20 cellular contexts compared by ENCODE assay signal in the genomic region with DNA sequence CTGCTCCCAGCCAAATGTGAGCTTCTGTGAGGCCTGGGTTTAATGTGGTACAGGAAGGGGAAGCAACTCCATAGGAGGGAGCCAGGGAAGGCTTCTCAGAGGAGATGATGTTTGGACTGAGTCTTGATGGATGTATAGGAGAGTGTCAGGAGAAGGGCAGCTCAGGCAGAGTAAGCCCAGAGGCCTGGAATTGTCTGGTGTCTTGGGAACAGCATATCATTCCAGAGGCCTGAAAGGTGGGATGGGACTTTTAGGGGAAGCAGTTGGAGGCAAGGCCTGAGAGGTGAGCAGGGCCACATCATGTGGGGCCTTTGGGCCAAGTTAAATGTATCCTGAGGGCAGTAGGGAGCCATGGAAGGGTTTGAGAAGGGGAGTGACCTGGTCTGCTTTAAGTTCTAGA.
DNase-seq lines count a peak whose midpoint lies in the region; ATAC-seq, FAIRE-seq and TF ChIP-seq lines count a peak whose summit lies in the region.
"Had no signal": no experiment of that assay in that cellular context is flagged by ENCODE, and none has a peak within 500 bp of the region (broad histone marks: within the 10 kb centered on the region; RNA-seq: fewer than 3 reads in every experiment).

No MANE protein-coding gene starts in this region.

- no peak for ATAC-seq in activated CD8-positive, alpha-beta memory T cell treated with anti-CD3 and anti-CD28 coated beads, Interleukin-2, amount 10 ng/mL, durations not matched to agents 7 days and 5 days
- ATAC-seq in HG03025 (IDR thresholded peaks at IDR 0.05; ENCODE audit: low FRiP score, unreplicated experiment) (no peak), omental fat pad (ENCODE audit: low FRiP score) (no peak)
- ATAC-seq: Right ventricle myocardium inferior had no signal

- no peaks in the 10 kb centered on the region for H3K9me3 Mint-ChIP-seq in activated CD8-positive, alpha-beta memory T cell treated with anti-CD3 and anti-CD28 coated beads, Interleukin-2, amount 10 ng/mL, durations not matched to agents 7 days and 5 days (ENCODE audit: low read depth)
- H3K9me3 Mint-ChIP-seq in osteocyte (ENCODE audit: unreplicated experiment): no peaks in the 10 kb centered on the region

- H3K27ac Mint-ChIP-seq in activated CD8-positive, alpha-beta memory T cell treated with anti-CD3 and anti-CD28 coated beads, Interleukin-2, amount 10 ng/mL, durations not matched to agents 7 days and 5 days: no peak overlapping the region
- no peak overlapping the region for H3K27ac Mint-ChIP-seq in osteocyte (ENCODE audit: unreplicated experiment)

- no peaks in the 10 kb centered on the region for H3K36me3 Mint-ChIP-seq in activated CD8-positive, alpha-beta memory T cell treated with anti-CD3 and anti-CD28 coated beads, Interleukin-2, amount 10 ng/mL, durations not matched to agents 7 days and 5 days
- H3K36me3 Mint-ChIP-seq in osteocyte (ENCODE audit: unreplicated experiment): no peaks in the 10 kb centered on the region
- H3K36me3 Mint-ChIP-seq: CD4-positive, CD25-positive, alpha-beta regulatory T cell had no signal

- FAIRE-seq in kidney (lab: Jason Lieb, UNC): no peak
- FAIRE-seq: RCC 7860 had no signal

- no peak overlapping the region for H3K27ac ChIP-seq in kidney (ENCODE audit: low read depth in 2 of 2, low read length in 2 of 2)

- no peaks in the 10 kb centered on the region for H3K36me3 ChIP-seq in kidney (ENCODE audit: control insufficient read depth in 1 of 2, insufficient read depth in 2 of 2, low read length in 2 of 2)
- H3K36me3 ChIP-seq: BE2C, HAP-1 had no signal

- TF ChIP-seq CTCF in kidney (IDR thresholded peaks at IDR 0.05; ENCODE audit: borderline replicate concordance, extremely low read depth, insufficient read depth) (no peak), osteocyte (IDR thresholded peaks at IDR 0.05) (no peak), omental fat pad (IDR thresholded peaks at IDR 0.05) (no peak)

- peaks cover 33% of the 10 kb centered on the region for H3K27me3 Mint-ChIP-seq in activated CD8-positive, alpha-beta memory T cell treated with anti-CD3 and anti-CD28 coated beads, Interleukin-2, amount 10 ng/mL, durations not matched to agents 7 days and 5 days
- no peaks in the 10 kb centered on the region for H3K27me3 Mint-ChIP-seq in osteocyte (ENCODE audit: unreplicated experiment)

- H3K4me1 Mint-ChIP-seq in activated CD8-positive, alpha-beta memory T cell treated with anti-CD3 and anti-CD28 coated beads, Interleukin-2, amount 10 ng/mL, durations not matched to agents 7 days and 5 days: peaks cover 4% of the 10 kb centered on the region
- peaks cover 13% of the 10 kb centered on the region for H3K4me1 Mint-ChIP-seq in osteocyte (ENCODE audit: unreplicated experiment)
- H3K4me1 Mint-ChIP-seq: CD4-positive, CD25-positive, alpha-beta regulatory T cell had no signal

- no peaks in the 10 kb centered on the region for H3K4me1 ChIP-seq in kidney (ENCODE audit: control insufficient read depth in 1 of 2, insufficient read depth in 1 of 2, low read depth in 1 of 2, low read length in 2 of 2)
- H3K4me1 ChIP-seq: BE2C, HAP-1 had no signal

- CTCF ChIA-PET in activated CD8-positive, alpha-beta memory T cell treated with anti-CD3 and anti-CD28 coated beads, Interleukin-2, amount 10 ng/mL, durations not matched to agents 7 days and 5 days (lab: Charles Lee): no interaction called here

- no peak overlapping the region for H3K4me3 Mint-ChIP-seq in activated CD8-positive, alpha-beta memory T cell treated with anti-CD3 and anti-CD28 coated beads, Interleukin-2, amount 10 ng/mL, durations not matched to agents 7 days and 5 days
- H3K4me3 Mint-ChIP-seq in osteocyte (ENCODE audit: unreplicated experiment): no peak overlapping the region
- H3K4me3 Mint-ChIP-seq: CD4-positive, CD25-positive, alpha-beta regulatory T cell had no signal

- H3K9ac ChIP-seq in kidney (ENCODE audit: low read length in 2 of 2): no peak overlapping the region

- intact Hi-C loops in kidney (cut with DNase I): no loop called here

- no peak overlapping the region for H3K4me3 ChIP-seq in kidney (ENCODE audit: low read length in 2 of 2)
- H3K4me3 ChIP-seq: HAP-1 had no signal

- DNase-seq in activated CD8-positive, alpha-beta memory T cell treated with anti-CD3 and anti-CD28 coated beads, Interleukin-2, amount 10 ng/mL, durations not matched to agents 7 days and 5 days: peak; percentile 30
- DNase-seq in activated CD8-positive, alpha-beta memory T cell treated with anti-CD3 and anti-CD28 coated beads, Interleukin-2, amount 50 U/mL, for 48 hours: no peak
- DNase-seq in kidney (peak; percentile 15), osteocyte (ENCODE audit: extremely low spot score, unreplicated experiment) (peak; percentile 42), omental fat pad (ENCODE audit: low spot score) (no peak), EL (no peak)
- DNase-seq: BE2C; CD4-positive, CD25-positive, alpha-beta regulatory T cell; COR-L47; DMS 273 treated with DMSO at 0.1 percent for 48 hours; GF-D8; KBM-7; NCI-H1105; NCI-H2081; NCI-H2171 treated with DMSO at 0.1 percent for 48 hours; NCI-H446 had no signal

- no peaks in the 10 kb centered on the region for H3K9me3 ChIP-seq in kidney (ENCODE audit: control insufficient read depth in 1 of 2, low read length in 2 of 2)
- H3K9me3 ChIP-seq: BE2C, HAP-1 had no signal

Comparison
In these comparisons a context has a peak if more than half of its experiments do, and no peak if none do; other contexts are left out.
1. DNase-seq: peak in activated CD8-positive, alpha-beta memory T cell treated with anti-CD3 and anti-CD28 coated beads, Interleukin-2, amount 10 ng/mL, durations not matched to agents 7 days and 5 days (single experiment), kidney (single experiment) and osteocyte (single experiment); none in activated CD8-positive, alpha-beta memory T cell treated with anti-CD3 and anti-CD28 coated beads, Interleukin-2, amount 50 U/mL, for 48 hours (single experiment), omental fat pad (single experiment) and EL (single experiment).